ENCODE assay signal across 8 cellular contexts in the genomic region with DNA sequence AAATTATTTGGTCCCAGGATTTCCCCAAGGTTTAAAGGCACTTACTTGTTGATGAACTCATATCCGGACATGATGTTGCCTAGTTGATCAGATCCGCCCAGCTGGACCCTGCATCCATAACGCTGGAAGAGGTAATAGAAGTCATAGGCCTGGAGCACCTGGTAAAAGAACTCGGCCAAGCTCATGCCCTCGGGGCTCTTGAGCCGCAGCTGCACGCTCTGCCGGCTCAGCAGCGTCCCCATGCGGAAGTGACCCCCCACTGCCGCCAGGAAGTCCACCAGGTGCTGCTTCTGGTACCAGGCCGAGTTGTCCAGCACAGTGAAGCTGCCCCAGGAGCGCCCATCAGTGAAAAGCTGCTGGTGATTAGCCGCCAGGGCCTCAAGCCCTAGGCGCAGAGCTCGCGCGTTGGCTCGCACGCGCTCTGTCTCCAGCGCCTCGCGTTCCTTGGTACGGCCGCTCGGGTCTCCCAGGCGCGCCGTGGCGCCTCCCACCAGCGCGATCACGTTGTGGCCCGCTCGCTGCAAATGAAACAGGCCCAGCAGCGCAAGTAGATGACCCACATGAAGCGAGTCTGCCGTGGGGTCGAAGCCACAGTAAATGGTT. TPM values are rescaled to one million over a fixed set of nuclear protein-coding genes. Genes with fewer than 3 reads are reported as not detected.
DNase-seq lines count a peak whose midpoint lies in the region; ATAC-seq and TF ChIP-seq lines count a peak whose summit lies in the region.

No MANE protein-coding gene starts in this region.

- no peak for TF ChIP-seq POLR2A in heart left ventricle (IDR thresholded peaks at IDR 0.05)

- H4K20me1 ChIP-seq in Loucy (ENCODE audit: insufficient read depth, low read length, poor library complexity, severe bottlenecking), result peaks cover 16% of the 10 kb centered on the region

- H3K4me1 Mint-ChIP-seq in activated naive CD8-positive, alpha-beta T cell treated with anti-CD3 and anti-CD28 coated beads, Interleukin-2, amount 10 ng/mL, durations not matched to agents 7 days and 5 days, result peaks cover 21% of the 10 kb centered on the region

- H2AFZ ChIP-seq in Loucy (ENCODE audit: low read length), result peak overlapping the region; percentile 100

- peak overlapping the region; percentile 84 for H3K4me3 Mint-ChIP-seq in activated naive CD8-positive, alpha-beta T cell treated with anti-CD3 and anti-CD28 coated beads, Interleukin-2, amount 10 ng/mL, durations not matched to agents 7 days and 5 days

- peaks cover 2% of the 10 kb centered on the region; the same call in 1 of the 2 replicates for H3K27me3 ChIP-seq in HAP-1 (ENCODE audit: low read depth)
- H3K27me3 ChIP-seq in Loucy (ENCODE audit: insufficient read depth, low read length, poor library complexity, severe bottlenecking), result no peaks in the 10 kb centered on the region
- H3K27me3 ChIP-seq in heart left ventricle, result no peaks in the 10 kb centered on the region

- H3K9me3 ChIP-seq in HAP-1 (no peaks in the 10 kb centered on the region), Loucy (ENCODE audit: insufficient read depth, low read depth, low read length) (no peaks in the 10 kb centered on the region), heart left ventricle (no peaks in the 10 kb centered on the region)

- peak overlapping the region; percentile 86 for H3K4me2 ChIP-seq in Loucy (ENCODE audit: low read depth, low read length, poor library complexity, severe bottlenecking)

- TF ChIP-seq CTCF in Loucy (conservative IDR thresholded peaks at IDR 0.05; ENCODE audit: low read length) (peak; percentile 90), heart left ventricle (IDR thresholded peaks at IDR 0.05) (peak; percentile 27 to 67 (median 53))

- no peaks in the 10 kb centered on the region for H3K9me3 Mint-ChIP-seq in activated naive CD8-positive, alpha-beta T cell treated with anti-CD3 and anti-CD28 coated beads, Interleukin-2, amount 10 ng/mL, durations not matched to agents 7 days and 5 days

- peaks cover 17% of the 10 kb centered on the region for H3K36me3 Mint-ChIP-seq in activated naive CD8-positive, alpha-beta T cell treated with anti-CD3 and anti-CD28 coated beads, Interleukin-2, amount 10 ng/mL, durations not matched to agents 7 days and 5 days

- DNase-seq in GM04503 (ENCODE audit: low read depth), result peak; percentile 38
- peak; percentile 66 to 93 for DNase-seq in HAP-1 (ENCODE audit: low spot score in 2 of 2)
- peak; percentile 15 for DNase-seq in SKM-1 (lab: John Stamatoyannopoulos, UW; ENCODE audit: unreplicated experiment)
- peak; percentile 83 for DNase-seq in activated naive CD8-positive, alpha-beta T cell treated with anti-CD3 and anti-CD28 coated beads, Interleukin-2, amount 10 ng/mL, durations not matched to agents 7 days and 5 days
- DNase-seq in heart left ventricle, result peak; percentile 47 to 81 (median 62)
- DNase-seq in posterior vena cava (ENCODE audit: low spot score), result peak; percentile 91
- peak; percentile 77 for DNase-seq in ureter (ENCODE audit: low spot score)

- WGBS in heart left ventricle, 4 donors, result 0 to 1% (median 0%) methylated on average over 17 to 40 of the region's 40 CpGs

- peak; percentile 76 for ATAC-seq in activated naive CD8-positive, alpha-beta T cell treated with anti-CD3 and anti-CD28 coated beads, Interleukin-2, amount 10 ng/mL, durations not matched to agents 7 days and 5 days (ENCODE audit: low read depth)
- peak; percentile 44 to 73 (median 72) for ATAC-seq in heart left ventricle

- H3K9me2 ChIP-seq in Loucy (replicated peaks; ENCODE audit: low read depth, low read length), result no peaks in the 10 kb centered on the region

- peak overlapping the region; percentile 96 for H3K4me3 ChIP-seq in HAP-1
- peak overlapping the region; percentile 80 for H3K4me3 ChIP-seq in Loucy (ENCODE audit: low read length, poor library complexity, severe bottlenecking)
- peak overlapping the region; percentile 71 to 98 (median 84) for H3K4me3 ChIP-seq in heart left ventricle

- intact Hi-C loops in heart left ventricle (cut with DNase I) (loop anchor here in 9 of 10 donors (1.0 to 10.0 kb wide), 5 partner anchors 162 to 1267 kb away; partner anchors contain the start of gene ALG10 (in 7 of the 9)), posterior vena cava (cut with DNase I) (loop anchor here in 1 of 2 donors (10.0 kb wide), 1 partner anchor 1270 kb away; the partner anchor contains the start of gene ALG10)

- POLR2A ChIA-PET in activated naive CD8-positive, alpha-beta T cell treated with anti-CD3 and anti-CD28 coated beads, Interleukin-2, amount 10 ng/mL, durations not matched to agents 7 days and 5 days (lab: Charles Lee), result interaction anchor here (0.9 to 2.0 kb wide), 7 partner anchors 21 to 1429 kb away, joined by 3 to 23 read pairs (median 4); partner anchors contain the start of genes ALG10, DNM1L and SINHCAF

- H3K36me3 ChIP-seq in HAP-1 (replicated peaks) (peaks cover 32% of the 10 kb centered on the region), Loucy (ENCODE audit: insufficient read depth, low read length) (peaks cover 16% of the 10 kb centered on the region; the same call in 1 of the 2 replicates), heart left ventricle (peaks cover 0 to 41% (median 38%) of the 10 kb centered on the region in 9 donors)

- H3K4me1 ChIP-seq in HAP-1 (peaks cover 12% of the 10 kb centered on the region), Loucy (ENCODE audit: insufficient read depth, low read length, poor library complexity, severe bottlenecking) (peaks cover 21% of the 10 kb centered on the region), heart left ventricle (peaks cover 5 to 28% (median 16%) of the 10 kb centered on the region in 12 donors)

- H3F3A ChIP-seq in Loucy (ENCODE audit: low read depth), result no peaks in the 10 kb centered on the region

- peaks cover 36% of the 10 kb centered on the region for H3K79me2 ChIP-seq in Loucy (ENCODE audit: insufficient read depth, low read length)

- in situ Hi-C loops in HAP-1 (cut with MboI; ENCODE audit: low sequenced_read_pairs), result loop anchor here (5.0 to 25.0 kb wide), 3 partner anchors 150 to 1267 kb away; partner anchors contain the start of gene ALG10

- peaks cover 2% of the 10 kb centered on the region for H3K27me3 Mint-ChIP-seq in activated naive CD8-positive, alpha-beta T cell treated with anti-CD3 and anti-CD28 coated beads, Interleukin-2, amount 10 ng/mL, durations not matched to agents 7 days and 5 days

- H3K27ac Mint-ChIP-seq in activated naive CD8-positive, alpha-beta T cell treated with anti-CD3 and anti-CD28 coated beads, Interleukin-2, amount 10 ng/mL, durations not matched to agents 7 days and 5 days, result peak overlapping the region; percentile 75

- H3K9ac ChIP-seq in Loucy (ENCODE audit: low read depth, low read length, poor library complexity, severe bottlenecking), result peak overlapping the region; percentile 82

- peak overlapping the region; percentile 61 to 95 (median 89) for H3K27ac ChIP-seq in heart left ventricle

RNA-seq across cellular contexts. Expression of gene YARS2, which starts 0.5 kb away (rescaled TPM):
- total RNA-seq in activated naive CD8-positive, alpha-beta T cell treated with anti-CD3 and anti-CD28 coated beads, Interleukin-2, amount 10 ng/mL, durations not matched to agents 7 days and 5 days, result 10 to 100 TPM; 15.9 to 21.2 TPM
- total RNA-seq in heart left ventricle (10 to 100 TPM in 7 of 9 donors, 1 to 10 TPM in 2; 7.7 to 19.4 (median 14.2) TPM), posterior vena cava (10 to 100 TPM in 1 of 2 donors, 1 to 10 TPM in 1; 9.2 to 10.3 TPM), ureter (25.8 TPM)
- 10 to 100 TPM; 11.0 to 20.6 TPM for polyA plus RNA-seq in heart left ventricle

Comparison
In these comparisons a context has a peak if more than half of its experiments do, and no peak if none do; other contexts are left out.
1. Peak in every context shown above with its lines: DNase-seq, ATAC-seq, H3K4me3 ChIP-seq and H3K27ac ChIP-seq.
2. DNase-seq: peak in every context shown above with its lines; median percentile 91 in posterior vena cava; 83 in activated naive CD8-positive, alpha-beta T cell treated with anti-CD3 and anti-CD28 coated beads, Interleukin-2, amount 10 ng/mL, durations not matched to agents 7 days and 5 days; 80 in HAP-1; 77 in ureter; 62 in heart left ventricle; 38 in GM04503; 15 in SKM-1.